Comparison of ENCODE assay signal across 23 cellular contexts in the genomic region with DNA sequence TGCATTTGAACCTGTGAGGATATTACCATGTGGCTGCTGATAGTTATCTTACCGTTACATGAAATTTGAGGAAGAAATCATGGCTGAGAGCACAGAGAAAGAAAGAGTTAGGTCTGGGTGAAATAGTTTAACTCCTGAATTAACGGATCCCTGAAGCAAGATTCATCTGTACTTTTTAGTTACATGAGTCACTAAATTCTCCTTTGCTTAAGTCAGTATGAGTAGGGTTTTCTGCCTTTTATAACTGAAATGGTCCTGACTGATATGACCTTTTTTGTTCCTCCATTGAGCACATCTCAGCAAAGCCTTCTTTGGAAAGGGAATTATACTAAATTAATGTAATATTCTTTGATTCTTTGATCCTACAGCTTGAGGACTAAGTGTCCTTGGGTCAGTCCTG.
"Had no signal": no experiment of that assay in that cellular context is flagged by ENCODE, and none has a peak within 500 bp of the region (broad histone marks: within the 10 kb centered on the region; RNA-seq: fewer than 3 reads in every experiment).

No MANE protein-coding gene starts in this region.

- H3K4me1 Mint-ChIP-seq: activated naive CD8-positive, alpha-beta T cell treated with anti-CD3 and anti-CD28 coated beads, Interleukin-2, amount 10 ng/mL, durations not matched to agents 7 days and 5 days; natural killer cell; WTC11 had no signal

- H3K4me1 ChIP-seq: body of pancreas, foreskin keratinocyte, spleen, testis, uterus had no signal

- H3K4me3 Mint-ChIP-seq: activated naive CD8-positive, alpha-beta T cell treated with anti-CD3 and anti-CD28 coated beads, Interleukin-2, amount 10 ng/mL, durations not matched to agents 7 days and 5 days; activated T-cell treated with anti-CD3 and anti-CD28 coated beads, Interleukin-2, amount 50 U/mL, for 4 hours; natural killer cell; WTC11 had no signal

- H3K27ac Mint-ChIP-seq: activated naive CD8-positive, alpha-beta T cell treated with anti-CD3 and anti-CD28 coated beads, Interleukin-2, amount 10 ng/mL, durations not matched to agents 7 days and 5 days; natural killer cell; progenitor cell of endocrine pancreas; WTC11 had no signal

- H3K9me3 Mint-ChIP-seq: activated naive CD8-positive, alpha-beta T cell treated with anti-CD3 and anti-CD28 coated beads, Interleukin-2, amount 10 ng/mL, durations not matched to agents 7 days and 5 days; natural killer cell had no signal

- ATAC-seq: activated T-cell treated with anti-CD3 and anti-CD28 coated beads, Interleukin-2, amount 50 U/mL, for 4 hours; body of pancreas; foreskin keratinocyte; left ventricle myocardium superior; natural killer cell; WTC11 had no signal

- H3K4me3 ChIP-seq: body of pancreas, spleen, testis, uterus had no signal

- H3K9me3 ChIP-seq: body of pancreas, testis, uterus had no signal

- H3K27me3 ChIP-seq: foreskin keratinocyte, testis, uterus had no signal

- DNase-seq: activated CD8-positive, alpha-beta memory T cell treated with anti-CD3 and anti-CD28 coated beads for 24 hours; activated CD8-positive, alpha-beta memory T cell treated with anti-CD3 and anti-CD28 coated beads, Interleukin-2, amount 50 U/mL, for 4 hours; activated naive CD4-positive, alpha-beta T cell treated with Interleukin-2 at 50 U/mL for 16 hours; activated naive CD8-positive, alpha-beta T cell treated with anti-CD3 and anti-CD28 coated beads, Interleukin-2, amount 10 ng/mL, durations not matched to agents 7 days and 5 days; activated T-cell treated with anti-CD3 and anti-CD28 coated beads, Interleukin-2, amount 50 U/mL, for 4 hours; amygdala; body of pancreas; effector CD4-positive, alpha-beta T cell; erythroblast; foreskin keratinocyte; left ventricle myocardium superior; midbrain; natural killer cell; retina; spleen; stimulated activated CD4-positive, alpha-beta T cell treated with anti-CD3 and anti-CD28 coated beads, Interleukin-4, amount 100 ng/mL, for 1 hour; stimulated activated naive CD4-positive, alpha-beta T cell; T1000; testis; trophoblast cell; uterus had no signal

- H3K36me3 Mint-ChIP-seq: activated naive CD8-positive, alpha-beta T cell treated with anti-CD3 and anti-CD28 coated beads, Interleukin-2, amount 10 ng/mL, durations not matched to agents 7 days and 5 days; natural killer cell had no signal

- H3K27ac ChIP-seq: body of pancreas, foreskin keratinocyte, spleen, testis, uterus had no signal

- H3K27me3 Mint-ChIP-seq: activated naive CD8-positive, alpha-beta T cell treated with anti-CD3 and anti-CD28 coated beads, Interleukin-2, amount 10 ng/mL, durations not matched to agents 7 days and 5 days had no signal

- H3K36me3 ChIP-seq: spleen, uterus had no signal
